Comparison of ENCODE assay signal across 8 cellular contexts in genomic region chr12:49060237-49061156, GRCh38. TPM values are rescaled to one million over a fixed set of nuclear protein-coding genes. Genes with fewer than 3 reads are reported as not detected.
DNase-seq lines count a peak whose midpoint lies in the region; ATAC-seq lines count a peak whose summit lies in the region.

Gene KMT2D, minus strand, starts transcription at chr12:49060794. Its CDS starts 5,470 bp downstream, at chr12:49055324.

- no peaks in the 10 kb centered on the region for H3K27me3 Mint-ChIP-seq in activated CD4-positive, alpha-beta T cell treated with anti-CD3 and anti-CD28 coated beads, Interleukin-2, amount 10 ng/mL, durations not matched to agents 7 days and 5 days

- DNase-seq in A172 (ENCODE audit: low spot score) = peak; percentile 83
- DNase-seq in NCI-H526 (lab: John Stamatoyannopoulos, UW) = peak; percentile 73 to 96
- DNase-seq in activated CD4-positive, alpha-beta T cell treated with anti-CD3 and anti-CD28 coated beads, Interleukin-2, amount 10 ng/mL, durations not matched to agents 7 days and 5 days = peak; percentile 89
- peak; percentile 92 for DNase-seq in dedifferentiated amniotic fluid mesenchymal stem cell (ENCODE audit: extremely low spot score)
- DNase-seq in left lobe of liver (ENCODE audit: low spot score) = peak; percentile 93
- DNase-seq in stimulated activated CD4-positive, alpha-beta T cell treated with anti-CD3 and anti-CD28 coated beads, Interleukin-2, amount 100 ng/mL, for 24 hours = peak; percentile 89 to 91

- H3K4me3 Mint-ChIP-seq in activated CD4-positive, alpha-beta T cell treated with anti-CD3 and anti-CD28 coated beads, Interleukin-2, amount 10 ng/mL, durations not matched to agents 7 days and 5 days = peak within 1 kb of the TSS; percentile 94

- CTCF ChIA-PET in activated CD4-positive, alpha-beta T cell treated with anti-CD3 and anti-CD28 coated beads, Interleukin-2, amount 10 ng/mL, durations not matched to agents 7 days and 5 days (lab: Charles Lee) = interaction anchor here (0.8 to 2.6 kb wide), 5 partner anchors 9 to 25 kb away, joined by 3 to 7 read pairs (median 3); partner anchors contain the start of gene RHEBL1

- ATAC-seq in GM18907 (IDR thresholded peaks at IDR 0.05; ENCODE audit: unreplicated experiment) = peak; percentile 63
- peak; percentile 55 for ATAC-seq in HG03439 (IDR thresholded peaks at IDR 0.05; ENCODE audit: unreplicated experiment)
- peak; percentile 81 for ATAC-seq in left lobe of liver

- H3K4me1 Mint-ChIP-seq in activated CD4-positive, alpha-beta T cell treated with anti-CD3 and anti-CD28 coated beads, Interleukin-2, amount 10 ng/mL, durations not matched to agents 7 days and 5 days = peaks cover 43% of the 10 kb centered on the region

- no peaks in the 10 kb centered on the region for H3K9me3 Mint-ChIP-seq in activated CD4-positive, alpha-beta T cell treated with anti-CD3 and anti-CD28 coated beads, Interleukin-2, amount 10 ng/mL, durations not matched to agents 7 days and 5 days

- H3K36me3 Mint-ChIP-seq in activated CD4-positive, alpha-beta T cell treated with anti-CD3 and anti-CD28 coated beads, Interleukin-2, amount 10 ng/mL, durations not matched to agents 7 days and 5 days (ENCODE audit: low read depth) = peaks cover 18% of the 10 kb centered on the region

- POLR2A ChIA-PET in activated CD4-positive, alpha-beta T cell treated with anti-CD3 and anti-CD28 coated beads, Interleukin-2, amount 10 ng/mL, durations not matched to agents 7 days and 5 days (lab: Charles Lee) = interaction anchor here (0.6 to 0.7 kb wide), 2 partner anchors 9 to 195 kb away, joined by 3 read pairs; partner anchors contain the start of genes RHEBL1 and RND1

- H3K27ac Mint-ChIP-seq in activated CD4-positive, alpha-beta T cell treated with anti-CD3 and anti-CD28 coated beads, Interleukin-2, amount 10 ng/mL, durations not matched to agents 7 days and 5 days = peak within 1 kb of the TSS; percentile 94

RNA-seq across cellular contexts. Expression of gene KMT2D, which starts in this region (rescaled TPM):
- 17.2 and 41.4 TPM in 2 replicates for total RNA-seq in A172 (2014; rRNA removed; shearing (Covaris generic))
- total RNA-seq in activated CD4-positive, alpha-beta T cell treated with anti-CD3 and anti-CD28 coated beads, Interleukin-2, amount 10 ng/mL, durations not matched to agents 7 days and 5 days = 100 to 1,000 TPM in 1 of 2 experiments, 10 to 100 TPM in 1; 97.9 to 116 TPM
- total RNA-seq in left lobe of liver = 44.8 TPM

Comparison
In these comparisons a context has a peak if more than half of its experiments do, and no peak if none do; other contexts are left out.
1. Peak in every context shown above with its lines: DNase-seq and ATAC-seq.